In genomic region chr16:31710880-31711279, GRCh38 we compare ENCODE assay signal across 17 cellular contexts.
DNase-seq lines count a peak whose midpoint lies in the region; ATAC-seq, FAIRE-seq and TF ChIP-seq lines count a peak whose summit lies in the region.
"Had no signal": no experiment of that assay in that cellular context is flagged by ENCODE, and none has a peak within 500 bp of the region (broad histone marks: within the 10 kb centered on the region; RNA-seq: fewer than 3 reads in every experiment).

No MANE protein-coding gene starts in this region.

- H3K9me3 Mint-ChIP-seq in activated CD4-positive, alpha-beta T cell treated with anti-CD3 and anti-CD28 coated beads, Interleukin-2, amount 10 ng/mL, durations not matched to agents 7 days and 5 days: peaks cover 6% of the 10 kb centered on the region
- H3K9me3 Mint-ChIP-seq in neural crest cell: no peaks in the 10 kb centered on the region
- no peaks in the 10 kb centered on the region for H3K9me3 Mint-ChIP-seq in activated naive CD4-positive, alpha-beta T cell treated with anti-CD3 and anti-CD28 coated beads, Interleukin-2, amount 50 U/mL, for 72 hours

- ATAC-seq in activated naive CD4-positive, alpha-beta T cell treated with anti-CD3 and anti-CD28 coated beads, Interleukin-2, amount 50 U/mL, for 72 hours: no peak
- no peak for ATAC-seq in sciatic nerve
- ATAC-seq: K562 had no signal

- DNase-seq in activated CD4-positive, alpha-beta T cell treated with anti-CD3 and anti-CD28 coated beads, Interleukin-2, amount 10 ng/mL, durations not matched to agents 7 days and 5 days: no peak
- DNase-seq in activated CD4-positive, alpha-beta T cell treated with anti-CD3 and anti-CD28 coated beads for 48 hours: no peak
- no peak for DNase-seq in GM12891 (ENCODE audit: insufficient read length, low spot score)
- no peak for DNase-seq in neural crest cell (ENCODE audit: low read depth, low spot score)
- no peak for DNase-seq in activated naive CD4-positive, alpha-beta T cell treated with anti-CD3 and anti-CD28 coated beads, Interleukin-2, amount 50 U/mL, for 72 hours (ENCODE audit: low spot score in 2 of 2)
- no peak for DNase-seq in sciatic nerve (ENCODE audit: low spot score)
- DNase-seq in RWPE1 (ENCODE audit: low spot score): no peak
- DNase-seq: 8988T, Caco-2, GM23248, IMR-90 had no signal

- CTCF ChIA-PET in activated CD4-positive, alpha-beta T cell treated with anti-CD3 and anti-CD28 coated beads, Interleukin-2, amount 10 ng/mL, durations not matched to agents 7 days and 5 days (lab: Charles Lee): interaction anchor here (0.8 to 2.7 kb wide), 8 partner anchors 9 to 663 kb away, joined by 3 to 13 read pairs (median 4); partner anchors contain the start of gene ZNF267
- CTCF ChIA-PET in RWPE1 (lab: Yijun Ruan, JAX): interaction anchor here (0.7 kb wide), 1 partner anchor 231 kb away, joined by 3 read pairs; no protein-coding TSS in a partner anchor

- TF ChIP-seq CTCF in neural crest cell (conservative IDR thresholded peaks at IDR 0.05) (no peak), RWPE1 (conservative IDR thresholded peaks at IDR 0.05; ENCODE audit: low read depth) (no peak)

- H3K27ac ChIP-seq in RWPE1: no peak overlapping the region
- H3K27ac ChIP-seq: BLaER1 treated with 17β-estradiol and CSF1 and Interleukin-3, amounts not matched to agents 10 nM and 100 nM; GM23248; HL-60 had no signal

- H3K4me1 Mint-ChIP-seq in activated CD4-positive, alpha-beta T cell treated with anti-CD3 and anti-CD28 coated beads, Interleukin-2, amount 10 ng/mL, durations not matched to agents 7 days and 5 days: peaks cover 75% of the 10 kb centered on the region
- peaks cover 25% of the 10 kb centered on the region for H3K4me1 Mint-ChIP-seq in neural crest cell

- POLR2A ChIA-PET in activated CD4-positive, alpha-beta T cell treated with anti-CD3 and anti-CD28 coated beads, Interleukin-2, amount 10 ng/mL, durations not matched to agents 7 days and 5 days (lab: Charles Lee): no interaction called here
- POLR2A ChIA-PET in RWPE1 (lab: Yijun Ruan, JAX; ENCODE audit: low non-redundant PET): no interaction called here

- intact Hi-C loops in sciatic nerve (cut with DNase I): no loop called here

- TF ChIP-seq POLR2A in GM12891 (IDR thresholded peaks at IDR 0.05; ENCODE audit: low read depth, low read length): 0 out of 2 replicates have a peak, but pooled peaks have one; percentile 11

- H3K4me3 Mint-ChIP-seq in activated CD4-positive, alpha-beta T cell treated with anti-CD3 and anti-CD28 coated beads, Interleukin-2, amount 10 ng/mL, durations not matched to agents 7 days and 5 days: no peak overlapping the region
- peak overlapping the region; percentile 76 for H3K4me3 Mint-ChIP-seq in neural crest cell
- H3K4me3 Mint-ChIP-seq: B cell had no signal

- peaks cover 61% of the 10 kb centered on the region for H3K36me3 Mint-ChIP-seq in activated CD4-positive, alpha-beta T cell treated with anti-CD3 and anti-CD28 coated beads, Interleukin-2, amount 10 ng/mL, durations not matched to agents 7 days and 5 days (ENCODE audit: low read depth)
- H3K36me3 Mint-ChIP-seq in neural crest cell (ENCODE audit: low read depth): peaks cover 19% of the 10 kb centered on the region
- H3K36me3 Mint-ChIP-seq in activated naive CD4-positive, alpha-beta T cell treated with anti-CD3 and anti-CD28 coated beads, Interleukin-2, amount 50 U/mL, for 72 hours: peaks cover 28 to 51% of the 10 kb centered on the region in 2 donors

- no peaks in the 10 kb centered on the region for H3K27me3 Mint-ChIP-seq in activated CD4-positive, alpha-beta T cell treated with anti-CD3 and anti-CD28 coated beads, Interleukin-2, amount 10 ng/mL, durations not matched to agents 7 days and 5 days
- H3K27me3 Mint-ChIP-seq in neural crest cell (ENCODE audit: low read depth): no peaks in the 10 kb centered on the region
- H3K27me3 Mint-ChIP-seq: B cell had no signal

- FAIRE-seq in GM12891 (lab: Jason Lieb, UNC): no peak
- FAIRE-seq: D721Med, G401.6, K562 had no signal

- peak overlapping the region; percentile 3 for H3K27ac Mint-ChIP-seq in activated CD4-positive, alpha-beta T cell treated with anti-CD3 and anti-CD28 coated beads, Interleukin-2, amount 10 ng/mL, durations not matched to agents 7 days and 5 days
- H3K27ac Mint-ChIP-seq in neural crest cell (ENCODE audit: unreplicated experiment): no peak overlapping the region
- no peak overlapping the region for H3K27ac Mint-ChIP-seq in activated naive CD4-positive, alpha-beta T cell treated with anti-CD3 and anti-CD28 coated beads, Interleukin-2, amount 50 U/mL, for 72 hours
- H3K27ac Mint-ChIP-seq: B cell had no signal

TF ChIP-seq in GM12891, 5 proteins besides CTCF, POLR2A, EP300 and RAD21:
- TF ChIP-seq TAF1 (IDR thresholded peaks at IDR 0.05; ENCODE audit: low read depth, low read length) (no peak), POLR2AphosphoS5 (IDR thresholded peaks at IDR 0.05; ENCODE audit: low read depth, low read length) (no peak), PAX5 (IDR thresholded peaks at IDR 0.05; ENCODE audit: insufficient read depth, low read length, severe bottlenecking) (no peak), POU2F2 (IDR thresholded peaks at IDR 0.05; ENCODE audit: low read depth, low read length) (no peak), SPI1 (IDR thresholded peaks at IDR 0.05; ENCODE audit: low read depth, low read length) (no peak)
